In the genomic region with DNA sequence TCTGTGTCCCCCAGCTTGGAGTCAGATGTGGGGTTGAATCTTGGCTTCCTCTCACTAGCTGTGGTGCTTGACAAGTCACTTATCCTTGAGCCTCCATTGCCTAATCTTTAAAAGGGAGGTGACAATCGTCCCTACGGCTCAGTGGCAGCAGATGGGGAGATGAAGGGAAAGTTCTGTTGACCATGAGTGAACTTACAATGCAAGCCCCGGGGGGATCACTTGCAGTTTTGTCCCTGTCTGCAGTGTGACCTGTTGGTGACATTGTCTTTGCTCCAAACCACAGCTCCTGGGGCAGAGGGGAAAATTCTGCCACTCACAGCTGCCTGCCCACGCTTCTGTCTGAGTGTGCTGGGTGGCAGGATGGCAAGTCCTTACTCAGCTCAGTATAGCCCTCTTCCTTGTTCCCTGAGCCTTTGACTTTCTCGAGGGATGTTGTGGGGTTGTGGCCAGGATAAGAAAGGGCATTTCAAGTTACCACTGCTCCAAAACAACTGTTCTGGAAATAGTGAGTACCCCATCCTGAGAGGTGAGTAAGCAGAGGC, we compare ENCODE assay signal across 1 cellular context.
TF ChIP-seq lines count a peak whose summit lies in the region.

No MANE protein-coding gene starts in this region.

TF ChIP-seq in HepG2, 621 proteins besides CTCF, POLR2A, EP300 and RAD21 (continued from another document):
- TF ChIP-seq ZNF761 (CRISPR knock-in tag; conservative IDR thresholded peaks at IDR 0.05) (no peak), SMAD1 (CRISPR knock-in tag; IDR thresholded peaks at IDR 0.05; ENCODE audit: borderline replicate concordance, low read depth) (no peak), HMGA1 (CRISPR knock-in tag; conservative IDR thresholded peaks at IDR 0.05) (no peak), TOPORS (CRISPR knock-in tag; IDR thresholded peaks at IDR 0.05) (0 out of 2 replicates have a peak, but pooled peaks have one; percentile 21), TOE1 (CRISPR knock-in tag; IDR thresholded peaks at IDR 0.05) (no peak), ZNF619 (CRISPR knock-in tag; IDR thresholded peaks at IDR 0.05) (0 out of 2 replicates have a peak, but pooled peaks have one; percentile 41), IKZF4 (CRISPR knock-in tag; IDR thresholded peaks at IDR 0.05; ENCODE audit: borderline replicate concordance, low read depth, not compliant biosample characterization) (no peak), ZNF577 (CRISPR knock-in tag; IDR thresholded peaks at IDR 0.05; ENCODE audit: borderline replicate concordance, low read depth) (no peak), GABPB1 (CRISPR knock-in tag; IDR thresholded peaks at IDR 0.05) (0 out of 2 replicates have a peak, but pooled peaks have one; percentile 1)
